ENCODE assay signal across 19 cellular contexts in the genomic region with DNA sequence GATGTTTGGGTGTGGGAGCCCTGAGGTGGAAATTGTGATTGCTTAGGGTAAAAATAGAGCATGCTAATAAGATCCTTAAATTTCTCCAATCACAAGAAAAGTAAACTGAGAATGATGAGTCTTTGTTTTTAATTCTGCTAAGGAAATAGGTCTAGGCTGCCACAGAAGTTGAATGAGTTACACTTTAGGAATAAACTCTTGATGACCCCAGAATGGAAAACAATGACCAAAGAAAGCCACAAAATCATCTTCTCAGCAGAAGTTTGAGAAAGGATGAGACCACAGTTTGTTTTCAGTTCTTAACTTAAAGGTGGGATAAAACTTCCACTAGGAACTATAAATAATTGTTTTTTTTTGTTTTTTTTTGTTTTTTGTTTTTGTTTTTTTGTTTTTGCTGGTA.
"Had no signal": no experiment of that assay in that cellular context is flagged by ENCODE, and none has a peak within 500 bp of the region (broad histone marks: within the 10 kb centered on the region; RNA-seq: fewer than 3 reads in every experiment).

No MANE protein-coding gene starts in this region.

- ATAC-seq: activated T-cell treated with anti-CD3 and anti-CD28 coated beads, Interleukin-2, amount 50 U/mL, for 4 hours; foreskin keratinocyte; natural killer cell; WTC11 had no signal

- H3K4me3 ChIP-seq: left ventricle myocardium inferior, spleen, upper lobe of left lung had no signal

- H3K9me3 ChIP-seq: left ventricle myocardium inferior, spleen, upper lobe of left lung had no signal

- H3K27ac ChIP-seq: foreskin keratinocyte, left ventricle myocardium inferior, spleen, upper lobe of left lung had no signal

- H3K27me3 ChIP-seq: foreskin keratinocyte, spleen, upper lobe of left lung had no signal

- DNase-seq: activated CD8-positive, alpha-beta memory T cell treated with anti-CD3 and anti-CD28 coated beads, Interleukin-2, amount 50 U/mL, for 48 hours; activated naive CD4-positive, alpha-beta T cell; activated naive CD8-positive, alpha-beta T cell treated with anti-CD3 and anti-CD28 coated beads for 36 hours; activated T-cell treated with anti-CD3 and anti-CD28 coated beads, Interleukin-2, amount 50 U/mL, for 4 hours; amniotic stem cell; cerebellar nuclear complex; cortex of kidney; foreskin keratinocyte; kidney; left ventricle myocardium inferior; mammary epithelial cell; natural killer cell; spleen; stimulated activated CD4-positive, alpha-beta T cell treated with anti-CD3 and anti-CD28 coated beads, Interleukin-4, amount 100 ng/mL, for 1 hour; stimulated activated naive CD4-positive, alpha-beta T cell; T-helper 1 cell; T-helper 9 cell; upper lobe of left lung had no signal

- H3K36me3 ChIP-seq: left ventricle myocardium inferior, spleen, upper lobe of left lung had no signal
